Comparison of ENCODE assay signal across 19 cellular contexts in the genomic region with DNA sequence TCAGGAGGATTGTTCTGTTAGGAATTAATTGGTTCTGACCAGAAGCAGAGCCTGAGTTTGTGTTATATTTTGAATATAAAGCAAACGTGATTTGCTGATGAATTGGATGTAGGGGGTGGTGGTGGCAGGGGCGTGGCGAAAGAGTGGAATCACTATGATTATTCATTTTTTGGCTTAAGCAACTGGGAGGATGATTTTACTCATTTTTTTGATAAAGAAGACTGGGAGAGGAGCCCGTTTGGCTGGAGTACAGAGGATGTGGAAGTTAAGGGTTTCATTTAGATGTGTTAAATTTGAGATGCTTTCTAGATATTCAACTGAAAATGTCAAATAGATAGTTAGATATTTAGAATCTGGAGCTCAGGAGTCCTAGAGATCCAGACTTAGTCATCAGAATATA.
"Had no signal": no experiment of that assay in that cellular context is flagged by ENCODE, and none has a peak within 500 bp of the region (broad histone marks: within the 10 kb centered on the region; RNA-seq: fewer than 3 reads in every experiment).

No MANE protein-coding gene starts in this region.

- H3K27me3 Mint-ChIP-seq: activated CD4-positive, alpha-beta T cell treated with anti-CD3 and anti-CD28 coated beads, Interleukin-2, amount 10 ng/mL, durations not matched to agents 7 days and 5 days; stimulated activated naive CD8-positive, alpha-beta T cell treated with anti-CD3 and anti-CD28 coated beads, Interleukin-15, Interleukin-2, amounts not matched to agents 100 ng/mL and 50 ng/mL, for 24 hours had no signal

- H3K4me3 ChIP-seq: body of pancreas, heart right ventricle had no signal

- DNase-seq: activated CD4-positive, alpha-beta T cell treated with anti-CD3 and anti-CD28 coated beads, Interleukin-2, amount 10 ng/mL, durations not matched to agents 7 days and 5 days; activated gamma-delta T cell treated with Interleukin-2 at 50 U/mL for 16 hours; body of pancreas; central memory CD4-positive, alpha-beta T cell; endodermal cell; heart right ventricle; immature natural killer cell; mesendoderm; natural killer cell; nucleus accumbens; stimulated activated CD4-positive, alpha-beta T cell treated with anti-CD3 and anti-CD28 coated beads, Interleukin-12 subunit alpha, Interleukin-12 subunit beta, amount 100 ng/mL, for 4 hours; stimulated activated CD4-positive, alpha-beta T cell treated with anti-CD3 and anti-CD28 coated beads, Interleukin-1b, Interleukin-23, amount 100 ng/mL, for 48 hours; T1000; trophoblast cell had no signal

- H3K36me3 Mint-ChIP-seq: activated naive CD4-positive, alpha-beta T cell treated with anti-CD3 and anti-CD28 coated beads, Interleukin-2, amount 50 U/mL, for 72 hours; immature natural killer cell; natural killer cell had no signal

- H3K27ac ChIP-seq: body of pancreas, epithelial cell of prostate, heart right ventricle had no signal

- H3K9me3 Mint-ChIP-seq: activated naive CD4-positive, alpha-beta T cell treated with anti-CD3 and anti-CD28 coated beads, Interleukin-2, amount 50 U/mL, for 72 hours; endodermal cell; immature natural killer cell; natural killer cell; stimulated activated naive CD8-positive, alpha-beta T cell treated with anti-CD3 and anti-CD28 coated beads, Interleukin-15, Interleukin-2, amounts not matched to agents 100 ng/mL and 50 ng/mL, for 24 hours had no signal

- ATAC-seq: activated CD4-positive, CD25-positive, alpha-beta regulatory T cell treated with anti-CD3 and anti-CD28 coated beads, Interleukin-2, amount 50 U/mL, for 24 hours; activated naive CD4-positive, alpha-beta T cell treated with anti-CD3 and anti-CD28 coated beads, Interleukin-2, amount 50 U/mL, for 72 hours; body of pancreas; heart right ventricle; natural killer cell had no signal

- H3K4me1 Mint-ChIP-seq: endodermal cell, immature natural killer cell, natural killer cell had no signal

- H3K27me3 ChIP-seq: body of pancreas, heart right ventricle had no signal

- H3K36me3 ChIP-seq: heart right ventricle had no signal

- H3K9me3 ChIP-seq: body of pancreas, heart right ventricle had no signal

- H3K27ac Mint-ChIP-seq: activated CD4-positive, alpha-beta T cell treated with anti-CD3 and anti-CD28 coated beads, Interleukin-2, amount 10 ng/mL, durations not matched to agents 7 days and 5 days; activated naive CD4-positive, alpha-beta T cell treated with anti-CD3 and anti-CD28 coated beads, Interleukin-2, amount 50 U/mL, for 72 hours; activated T-helper 1 cell treated with anti-CD3 and anti-CD28 coated beads, Interleukin-12 subunit alpha, Interleukin-12 subunit beta, Interleukin-2, Interleukin-4 antibody, amounts not matched to agents 30 ng/mL and 10 ng/mL and 1 ng/mL, durations not matched to agents 14 hours and 24 hours and 36 hours; endodermal cell; immature natural killer cell; natural killer cell; stimulated activated naive CD8-positive, alpha-beta T cell treated with anti-CD3 and anti-CD28 coated beads, Interleukin-15, Interleukin-2, amounts not matched to agents 100 ng/mL and 50 ng/mL, for 24 hours had no signal

- H3K4me3 Mint-ChIP-seq: activated CD4-positive, alpha-beta T cell treated with anti-CD3 and anti-CD28 coated beads, Interleukin-2, amount 10 ng/mL, durations not matched to agents 7 days and 5 days; activated T-helper 1 cell treated with anti-CD3 and anti-CD28 coated beads, Interleukin-12 subunit alpha, Interleukin-12 subunit beta, Interleukin-2, Interleukin-4 antibody, amounts not matched to agents 30 ng/mL and 10 ng/mL and 1 ng/mL, durations not matched to agents 14 hours and 24 hours and 36 hours; endodermal cell; immature natural killer cell; natural killer cell; stimulated activated naive CD8-positive, alpha-beta T cell treated with anti-CD3 and anti-CD28 coated beads, Interleukin-15, Interleukin-2, amounts not matched to agents 100 ng/mL and 50 ng/mL, for 24 hours had no signal
